In the genomic region with DNA sequence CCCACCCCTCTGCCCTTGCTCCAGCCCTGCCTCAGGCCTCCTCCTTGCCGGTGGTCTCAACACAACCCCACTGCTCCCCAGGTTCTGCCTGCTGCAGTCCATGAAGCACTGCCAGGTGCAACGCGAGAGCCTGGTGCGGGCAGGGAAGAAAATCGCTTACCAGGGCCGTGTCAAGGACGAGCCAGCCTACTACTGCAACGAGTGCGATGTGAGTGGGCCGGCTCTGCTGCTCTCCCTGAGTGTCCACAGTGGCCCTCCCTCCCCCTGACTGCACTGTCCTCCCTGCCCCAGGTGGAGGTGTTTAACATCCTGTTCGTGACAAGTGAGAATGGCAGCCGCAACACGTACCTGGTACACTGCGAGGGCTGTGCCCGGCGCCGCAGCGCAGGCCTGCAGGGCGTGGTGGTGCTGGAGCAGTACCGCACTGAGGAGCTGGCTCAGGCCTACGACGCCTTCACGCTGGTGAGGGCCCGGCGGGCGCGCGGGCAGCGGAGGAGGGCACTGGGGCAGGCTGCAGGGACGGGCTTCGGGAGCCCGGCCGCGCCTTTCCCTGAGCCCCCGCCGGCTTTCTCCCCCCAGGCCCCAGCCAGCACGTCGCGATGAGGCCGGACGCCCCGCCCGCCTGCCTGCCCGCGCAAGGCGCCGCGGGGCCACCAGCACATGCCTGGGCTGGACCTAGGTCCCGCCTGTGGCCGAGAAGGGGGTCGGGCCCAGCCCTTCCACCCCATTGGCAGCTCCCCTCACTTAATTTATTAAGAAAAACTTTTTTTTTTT, we compare ENCODE assay signal across 14 cellular contexts. TPM values are rescaled to one million over a fixed set of nuclear protein-coding genes. Genes with fewer than 3 reads are reported as not detected.
DNase-seq lines count a peak whose midpoint lies in the region; ATAC-seq, FAIRE-seq and TF ChIP-seq lines count a peak whose summit lies in the region.
"Had no signal": no experiment of that assay in that cellular context is flagged by ENCODE, and none has a peak within 500 bp of the region (broad histone marks: within the 10 kb centered on the region; RNA-seq: fewer than 3 reads in every experiment).

No MANE protein-coding gene starts in this region.

- H3K36me3 ChIP-seq in keratinocyte (ENCODE audit: control insufficient read depth in 2 of 2, extremely low read depth in 1 of 2, insufficient read depth in 2 of 2, low read length in 2 of 2) (peaks cover 28 to 37% of the 10 kb centered on the region in 2 experiments), spleen (peaks cover 3 to 81% (median 60%) of the 10 kb centered on the region in 6 donors)

- no peak overlapping the region for H3K27ac ChIP-seq in keratinocyte (ENCODE audit: control insufficient read depth, insufficient read depth, low read length)
- H3K27ac ChIP-seq in spleen = peak overlapping the region in 3 of 8 donors; percentile 38 to 67 (median 61)
- H3K27ac ChIP-seq: epithelial cell of prostate had no signal

- H3K27me3 ChIP-seq in keratinocyte (ENCODE audit: control insufficient read depth, extremely low read depth, insufficient read depth, low read length) (no peaks in the 10 kb centered on the region), spleen (replicated peaks in 1 of 7) (no peaks in the 10 kb centered on the region)
- H3K27me3 ChIP-seq: thyroid gland had no signal

- no peak for FAIRE-seq in keratinocyte (lab: Jason Lieb, UNC)

- no peak overlapping the region for H3K4me3 ChIP-seq in keratinocyte (ENCODE audit: control insufficient read depth in 2 of 3, extremely low read depth in 1 of 3, insufficient read depth in 2 of 3, low read depth in 1 of 3, low read length in 3 of 3)
- no peak overlapping the region for H3K4me3 ChIP-seq in spleen
- H3K4me3 ChIP-seq: thyroid gland had no signal

- peaks cover 19% of the 10 kb centered on the region for H3K79me2 ChIP-seq in keratinocyte (ENCODE audit: control insufficient read depth, insufficient read depth, low read length)

- H3K4me3 Mint-ChIP-seq in activated T-cell treated with anti-CD3 and anti-CD28 coated beads, Interleukin-2, amount 50 U/mL, for 24 hours = no peak overlapping the region
- no peak overlapping the region for H3K4me3 Mint-ChIP-seq in activated T-cell treated with anti-CD3 and anti-CD28 coated beads, Interleukin-2, amount 50 U/mL, for 72 hours
- H3K4me3 Mint-ChIP-seq in T-helper 17 cell = peak overlapping the region; percentile 39
- no peak overlapping the region for H3K4me3 Mint-ChIP-seq in activated T-helper 2 cell treated with anti-CD3 and anti-CD28 coated beads, Interferon-gamma antibody, Interleukin-2, Interleukin-4, amounts not matched to agents 10 μg/mL and 5 μg/mL and 100 μg/mL, durations not matched to agents 14 hours and 24 hours and 36 hours (ENCODE audit: low read depth)

- H3K4me1 ChIP-seq in keratinocyte (ENCODE audit: control insufficient read depth, extremely low read depth, insufficient read depth, low read length) (peaks cover 34% of the 10 kb centered on the region), spleen (peaks cover 30 to 92% (median 51%) of the 10 kb centered on the region in 6 donors)

- H3K9me3 Mint-ChIP-seq in activated T-cell treated with anti-CD3 and anti-CD28 coated beads, Interleukin-2, amount 50 U/mL, for 24 hours = no peaks in the 10 kb centered on the region
- H3K9me3 Mint-ChIP-seq in activated T-cell treated with anti-CD3 and anti-CD28 coated beads, Interleukin-2, amount 50 U/mL, for 72 hours = no peaks in the 10 kb centered on the region
- no peaks in the 10 kb centered on the region for H3K9me3 Mint-ChIP-seq in activated T-helper 2 cell treated with anti-CD3 and anti-CD28 coated beads, Interferon-gamma antibody, Interleukin-2, Interleukin-4, amounts not matched to agents 10 μg/mL and 5 μg/mL and 100 μg/mL, durations not matched to agents 14 hours and 24 hours and 36 hours
- H3K9me3 Mint-ChIP-seq: activated naive CD4-positive, alpha-beta T cell treated with anti-CD3 and anti-CD28 coated beads, Interleukin-2, amount 50 U/mL, for 72 hours had no signal

- dilution Hi-C loops in keratinocyte (cut with MboI; ENCODE audit: extremely low pct_ligation_motif_present, low sequenced_read_pairs) = no loop called here

- WGBS in spleen, 5 donors = 89 to 94% (median 91%) methylated on average over 31 to 51 of the region's 51 CpGs

- TF ChIP-seq CTCF in keratinocyte (optimal IDR thresholded peaks at IDR 0.05 in 1 of 3, IDR thresholded peaks at IDR 0.05 in 1 of 3, conservative IDR thresholded peaks at IDR 0.05 in 1 of 3; ENCODE audit: extremely low read depth in 1 of 3, insufficient read depth in 2 of 3, low read length in 3 of 3) (peak in 1 of 3 experiments; percentile 10), spleen (IDR thresholded peaks at IDR 0.05 in 8 of 11, conservative IDR thresholded peaks at IDR 0.05 in 3 of 11) (peak in 1 of 11 experiments; percentile 7)

- H3K27ac Mint-ChIP-seq in activated T-cell treated with anti-CD3 and anti-CD28 coated beads, Interleukin-2, amount 50 U/mL, for 24 hours = peak overlapping the region; percentile 81
- no peak overlapping the region for H3K27ac Mint-ChIP-seq in activated T-cell treated with anti-CD3 and anti-CD28 coated beads, Interleukin-2, amount 50 U/mL, for 72 hours
- peak overlapping the region; percentile 81 for H3K27ac Mint-ChIP-seq in T-helper 17 cell
- no peak overlapping the region for H3K27ac Mint-ChIP-seq in activated T-helper 2 cell treated with anti-CD3 and anti-CD28 coated beads, Interferon-gamma antibody, Interleukin-2, Interleukin-4, amounts not matched to agents 10 μg/mL and 5 μg/mL and 100 μg/mL, durations not matched to agents 14 hours and 24 hours and 36 hours

- no peak overlapping the region for H3K4me2 ChIP-seq in keratinocyte (ENCODE audit: control insufficient read depth, extremely low read depth, insufficient read depth, low read depth, low read length)

- H3K9me3 ChIP-seq in T-helper 17 cell (ENCODE audit: control insufficient read depth, low read length, poor library complexity, severe bottlenecking) (no peaks in the 10 kb centered on the region), keratinocyte (ENCODE audit: control insufficient read depth, low read depth, low read length) (no peaks in the 10 kb centered on the region), spleen (no peaks in the 10 kb centered on the region)
- H3K9me3 ChIP-seq: thyroid gland had no signal

- H4K20me1 ChIP-seq in keratinocyte (ENCODE audit: control insufficient read depth, extremely low read depth, insufficient read depth, low read length) = peaks cover 8% of the 10 kb centered on the region

- no peaks in the 10 kb centered on the region for H3K27me3 Mint-ChIP-seq in activated T-cell treated with anti-CD3 and anti-CD28 coated beads, Interleukin-2, amount 50 U/mL, for 24 hours
- no peaks in the 10 kb centered on the region for H3K27me3 Mint-ChIP-seq in activated T-cell treated with anti-CD3 and anti-CD28 coated beads, Interleukin-2, amount 50 U/mL, for 72 hours (ENCODE audit: low read depth)
- no peaks in the 10 kb centered on the region for H3K27me3 Mint-ChIP-seq in T-helper 17 cell
- no peaks in the 10 kb centered on the region for H3K27me3 Mint-ChIP-seq in activated T-helper 2 cell treated with anti-CD3 and anti-CD28 coated beads, Interferon-gamma antibody, Interleukin-2, Interleukin-4, amounts not matched to agents 10 μg/mL and 5 μg/mL and 100 μg/mL, durations not matched to agents 14 hours and 24 hours and 36 hours (ENCODE audit: low read depth)

- peaks cover 62% of the 10 kb centered on the region for H3K4me1 Mint-ChIP-seq in activated T-cell treated with anti-CD3 and anti-CD28 coated beads, Interleukin-2, amount 50 U/mL, for 24 hours (ENCODE audit: low read depth)
- peaks cover 32% of the 10 kb centered on the region for H3K4me1 Mint-ChIP-seq in activated T-cell treated with anti-CD3 and anti-CD28 coated beads, Interleukin-2, amount 50 U/mL, for 72 hours (ENCODE audit: low read depth)
- H3K4me1 Mint-ChIP-seq in T-helper 17 cell = peaks cover 13% of the 10 kb centered on the region
- peaks cover 30% of the 10 kb centered on the region for H3K4me1 Mint-ChIP-seq in activated T-helper 2 cell treated with anti-CD3 and anti-CD28 coated beads, Interferon-gamma antibody, Interleukin-2, Interleukin-4, amounts not matched to agents 10 μg/mL and 5 μg/mL and 100 μg/mL, durations not matched to agents 14 hours and 24 hours and 36 hours (ENCODE audit: low read depth)

- intact Hi-C loops in spleen (cut with DNase I; ENCODE audit: low total_unique reads) = no loop called here
- intact Hi-C loops in activated T-helper 2 cell treated with anti-CD3 and anti-CD28 coated beads, Interferon-gamma antibody, Interleukin-2, Interleukin-4, amounts not matched to agents 10 μg/mL and 5 μg/mL and 100 μg/mL, durations not matched to agents 14 hours and 24 hours and 36 hours (cut with micrococcal nuclease) = loop anchor here (10.0 kb wide), 1 partner anchor 202 kb away; no protein-coding TSS in a partner anchor

- no peak for DNase-seq in activated T-cell treated with anti-CD3 and anti-CD28 coated beads, Interleukin-2, amount 50 U/mL, for 24 hours
- DNase-seq in activated T-cell treated with anti-CD3 and anti-CD28 coated beads, Interleukin-2, amount 50 U/mL, for 72 hours = no peak
- DNase-seq in T-helper 17 cell (no peak), keratinocyte (ENCODE audit: low read depth, low spot score) (no peak), spleen (peak; percentile 85), COLO668 (lab: John Stamatoyannopoulos, UW; ENCODE audit: unreplicated experiment) (no peak)
- no peak for DNase-seq in activated T-helper 2 cell treated with anti-CD3 and anti-CD28 coated beads, Interferon-gamma antibody, Interleukin-2, Interleukin-4, amounts not matched to agents 10 μg/mL and 5 μg/mL and 100 μg/mL, durations not matched to agents 14 hours and 24 hours and 36 hours (ENCODE audit: low spot score)
- DNase-seq: DMS 273 treated with DMSO at 0.1 percent for 48 hours, NCI-H446 treated with DMSO at 0.1 percent for 48 hours, occipital lobe, thyroid gland had no signal

- no peak for ATAC-seq in activated T-cell treated with anti-CD3 and anti-CD28 coated beads, Interleukin-2, amount 50 U/mL, for 72 hours (replicated peaks in 1 of 2)
- ATAC-seq in T-helper 17 cell = no peak
- no peak for ATAC-seq in GM21717 (IDR thresholded peaks at IDR 0.05; ENCODE audit: unreplicated experiment)
- ATAC-seq: activated naive CD4-positive, alpha-beta T cell treated with anti-CD3 and anti-CD28 coated beads, Interleukin-2, amount 50 U/mL, for 72 hours had no signal

- no peaks in the 10 kb centered on the region for H3K9me1 ChIP-seq in keratinocyte (ENCODE audit: control insufficient read depth, extremely low read depth, insufficient read depth, low read length)

- H3K9ac ChIP-seq in keratinocyte (ENCODE audit: control insufficient read depth, extremely low read depth, insufficient read depth, low read length) = peak overlapping the region; percentile 50

- H2AFZ ChIP-seq in keratinocyte (ENCODE audit: control insufficient read depth, low read length) = no peak overlapping the region

- no peak for TF ChIP-seq POLR2A in spleen (IDR thresholded peaks at IDR 0.05)

- peaks cover 56% of the 10 kb centered on the region for H3K36me3 Mint-ChIP-seq in activated T-cell treated with anti-CD3 and anti-CD28 coated beads, Interleukin-2, amount 50 U/mL, for 24 hours (ENCODE audit: low read depth)
- H3K36me3 Mint-ChIP-seq in activated T-cell treated with anti-CD3 and anti-CD28 coated beads, Interleukin-2, amount 50 U/mL, for 72 hours (ENCODE audit: insufficient read depth in 2 of 2) = peaks cover 2 to 13% of the 10 kb centered on the region in 2 donors
- H3K36me3 Mint-ChIP-seq in T-helper 17 cell (ENCODE audit: low read depth) = no peaks in the 10 kb centered on the region
- H3K36me3 Mint-ChIP-seq in activated T-helper 2 cell treated with anti-CD3 and anti-CD28 coated beads, Interferon-gamma antibody, Interleukin-2, Interleukin-4, amounts not matched to agents 10 μg/mL and 5 μg/mL and 100 μg/mL, durations not matched to agents 14 hours and 24 hours and 36 hours (ENCODE audit: low read depth) = peaks cover 49% of the 10 kb centered on the region

RNA-seq across cellular contexts. Expression of a gene that starts 1.8 kb away (rescaled TPM):
- 1 to 10 TPM; 5.2 to 5.3 TPM for total RNA-seq in activated T-cell treated with anti-CD3 and anti-CD28 coated beads, Interleukin-2, amount 50 U/mL, for 72 hours
- total RNA-seq in T-helper 17 cell (10 to 100 TPM; 31.0 to 31.3 TPM), spleen (10 to 100 TPM in 5 of 7 donors, 1 to 10 TPM in 2; 5.2 to 31.8 (median 18.0) TPM)
- polyA plus RNA-seq in keratinocyte (0.14 to 0.45 TPM (median 0.24 TPM) in 3 replicates), spleen (10 to 100 TPM in 1 of 3 donors, 1 to 10 TPM in 2; 5.5 to 26.2 (median 9.5) TPM)
- polyA plus RNA-seq in keratinocyte (2011; ENCODE audit: low read depth) = not detected
- polyA plus RNA-seq in keratinocyte (2011; cell fraction: cytosol; rRNA removed) = 0.09 and 0.16 TPM in 2 replicates
- 2.1 and 3.6 TPM in 2 replicates for polyA plus RNA-seq in keratinocyte (2011; cell fraction: nucleus; rRNA removed)
- 0.36 and 1.5 TPM in 2 replicates for polyA plus RNA-seq in keratinocyte (2012; ENCODE audit: low replicate concordance)
- polyA minus RNA-seq in keratinocyte = not detected in 3 replicates
- not detected for polyA minus RNA-seq in keratinocyte (2011; cell fraction: cytosol; rRNA and poly(A)+ RNA removed)
- polyA minus RNA-seq in keratinocyte (2011; cell fraction: nucleus; rRNA and poly(A)+ RNA removed) = 2.6 TPM in 1 of 2 replicates, not detected in the other
- 4.1 and 6.1 TPM in 2 replicates for total RNA-seq in activated T-helper 2 cell treated with anti-CD3 and anti-CD28 coated beads, Interferon-gamma antibody, Interleukin-2, Interleukin-4, amounts not matched to agents 10 μg/mL and 5 μg/mL and 100 μg/mL, durations not matched to agents 14 hours and 24 hours and 36 hours

RNA-seq across cellular contexts. Expression of a gene that starts 4.3 kb away (rescaled TPM):
- total RNA-seq in activated T-cell treated with anti-CD3 and anti-CD28 coated beads, Interleukin-2, amount 50 U/mL, for 72 hours = 10 to 100 TPM; 42.7 to 43.5 TPM
- 10 to 100 TPM; 26.8 to 30.3 TPM for total RNA-seq in T-helper 17 cell
- 41.0 to 130 TPM (median 70.9 TPM) in 3 replicates for polyA plus RNA-seq in keratinocyte
- polyA plus RNA-seq in keratinocyte (2011; ENCODE audit: low read depth) = 31.0 TPM
- 30.0 and 56.4 TPM in 2 replicates for polyA plus RNA-seq in keratinocyte (2011; cell fraction: cytosol; rRNA removed)
- 21.9 and 22.5 TPM in 2 replicates for polyA plus RNA-seq in keratinocyte (2011; cell fraction: nucleus; rRNA removed)
- 51.7 and 115 TPM in 2 replicates for polyA plus RNA-seq in keratinocyte (2012; ENCODE audit: low replicate concordance)
- 11.5 to 53.1 TPM (median 28.6 TPM) in 3 replicates for polyA minus RNA-seq in keratinocyte
- polyA minus RNA-seq in keratinocyte (2011; cell fraction: cytosol; rRNA and poly(A)+ RNA removed) = 221 TPM
- 8.3 and 23.7 TPM in 2 replicates for polyA minus RNA-seq in keratinocyte (2011; cell fraction: nucleus; rRNA and poly(A)+ RNA removed)
- 100 to 1,000 TPM in 1 of 7 donors, 10 to 100 TPM in 6; 51.0 to 111 (median 56.9) TPM for total RNA-seq in spleen
- 100 to 1,000 TPM; 119 to 185 (median 182) TPM for polyA plus RNA-seq in spleen
- total RNA-seq in activated T-helper 2 cell treated with anti-CD3 and anti-CD28 coated beads, Interferon-gamma antibody, Interleukin-2, Interleukin-4, amounts not matched to agents 10 μg/mL and 5 μg/mL and 100 μg/mL, durations not matched to agents 14 hours and 24 hours and 36 hours = 52.6 and 53.0 TPM in 2 replicates

RNA-seq across cellular contexts. Expression of a gene that starts 4.7 kb away (rescaled TPM):
- 10 to 100 TPM in 1 of 2 donors, 1 to 10 TPM in 1; 6.7 to 10.2 TPM for total RNA-seq in activated T-cell treated with anti-CD3 and anti-CD28 coated beads, Interleukin-2, amount 50 U/mL, for 72 hours
- total RNA-seq in T-helper 17 cell (10 to 100 TPM in 1 of 2 donors, 1 to 10 TPM in 1; 9.3 to 14.9 TPM), spleen (10 to 100 TPM in 1 of 7 donors, 1 to 10 TPM in 6; 4.1 to 13.2 (median 5.9) TPM)
- polyA plus RNA-seq in keratinocyte (9.0 to 14.8 TPM (median 12.4 TPM) in 3 replicates), spleen (1 to 10 TPM; 2.1 to 3.8 (median 2.9) TPM)
- 3.5 TPM for polyA plus RNA-seq in keratinocyte (2011; ENCODE audit: low read depth)
- 7.8 and 10.9 TPM in 2 replicates for polyA plus RNA-seq in keratinocyte (2011; cell fraction: cytosol; rRNA removed)
- polyA plus RNA-seq in keratinocyte (2011; cell fraction: nucleus; rRNA removed) = 15.4 and 19.2 TPM in 2 replicates
- polyA plus RNA-seq in keratinocyte (2012; ENCODE audit: low replicate concordance) = 6.5 and 9.8 TPM in 2 replicates
- 6.2 to 12.7 TPM (median 6.7 TPM) in 3 replicates for polyA minus RNA-seq in keratinocyte
- 9.8 TPM for polyA minus RNA-seq in keratinocyte (2011; cell fraction: cytosol; rRNA and poly(A)+ RNA removed)
- polyA minus RNA-seq in keratinocyte (2011; cell fraction: nucleus; rRNA and poly(A)+ RNA removed) = 5.5 and 9.0 TPM in 2 replicates
- 8.8 and 10.5 TPM in 2 replicates for total RNA-seq in activated T-helper 2 cell treated with anti-CD3 and anti-CD28 coated beads, Interferon-gamma antibody, Interleukin-2, Interleukin-4, amounts not matched to agents 10 μg/mL and 5 μg/mL and 100 μg/mL, durations not matched to agents 14 hours and 24 hours and 36 hours

RNA-seq across cellular contexts. Expression of a gene that starts 19.1 kb away (rescaled TPM):
- total RNA-seq in activated T-cell treated with anti-CD3 and anti-CD28 coated beads, Interleukin-2, amount 50 U/mL, for 72 hours = 10 to 100 TPM; 73.7 to 83.5 TPM
- total RNA-seq in T-helper 17 cell (100 to 1,000 TPM; 207 to 231 TPM), spleen (100 to 1,000 TPM in 1 of 7 donors, 10 to 100 TPM in 6; 22.3 to 110 (median 60.8) TPM)
- polyA plus RNA-seq in keratinocyte (1.0 to 1.6 TPM (median 1.4 TPM) in 3 replicates), spleen (10 to 100 TPM in 1 of 3 donors, 1 to 10 TPM in 2; 2.9 to 11.7 (median 4.0) TPM)
- 8.2 TPM for polyA plus RNA-seq in keratinocyte (2011; ENCODE audit: low read depth)
- 1.0 and 1.6 TPM in 2 replicates for polyA plus RNA-seq in keratinocyte (2011; cell fraction: cytosol; rRNA removed)
- polyA plus RNA-seq in keratinocyte (2011; cell fraction: nucleus; rRNA removed) = 11.7 and 18.0 TPM in 2 replicates
- polyA plus RNA-seq in keratinocyte (2012; ENCODE audit: low replicate concordance) = 9.1 and 12.5 TPM in 2 replicates
- polyA minus RNA-seq in keratinocyte = 2.3 to 8.4 TPM (median 5.9 TPM) in 3 replicates
- 4.0 TPM for polyA minus RNA-seq in keratinocyte (2011; cell fraction: cytosol; rRNA and poly(A)+ RNA removed)
- polyA minus RNA-seq in keratinocyte (2011; cell fraction: nucleus; rRNA and poly(A)+ RNA removed) = 18.1 and 23.6 TPM in 2 replicates
- 96.0 and 99.6 TPM in 2 replicates for total RNA-seq in activated T-helper 2 cell treated with anti-CD3 and anti-CD28 coated beads, Interferon-gamma antibody, Interleukin-2, Interleukin-4, amounts not matched to agents 10 μg/mL and 5 μg/mL and 100 μg/mL, durations not matched to agents 14 hours and 24 hours and 36 hours

RNA-seq across cellular contexts. Expression of a gene that starts 35.5 kb away (rescaled TPM):
- total RNA-seq in activated T-cell treated with anti-CD3 and anti-CD28 coated beads, Interleukin-2, amount 50 U/mL, for 72 hours = 100 to 1,000 TPM; 133 to 140 TPM
- total RNA-seq in T-helper 17 cell (100 to 1,000 TPM; 219 TPM), spleen (100 to 1,000 TPM in 2 of 7 donors, 10 to 100 TPM in 5; 60.9 to 117 (median 83.6) TPM)
- polyA plus RNA-seq in keratinocyte (27.8 to 30.1 TPM (median 28.1 TPM) in 3 replicates), spleen (10 to 100 TPM; 37.0 to 84.3 (median 71.8) TPM)
- polyA plus RNA-seq in keratinocyte (2011; ENCODE audit: low read depth) = 19.1 TPM
- polyA plus RNA-seq in keratinocyte (2011; cell fraction: cytosol; rRNA removed) = 21.7 and 36.9 TPM in 2 replicates
- 110 and 113 TPM in 2 replicates for polyA plus RNA-seq in keratinocyte (2011; cell fraction: nucleus; rRNA removed)
- polyA plus RNA-seq in keratinocyte (2012; ENCODE audit: low replicate concordance) = 21.0 and 81.2 TPM in 2 replicates
- polyA minus RNA-seq in keratinocyte = 51.0 to 122 TPM (median 65.2 TPM) in 3 replicates
- 83.5 TPM for polyA minus RNA-seq in keratinocyte (2011; cell fraction: cytosol; rRNA and poly(A)+ RNA removed)
- 50.3 and 60.0 TPM in 2 replicates for polyA minus RNA-seq in keratinocyte (2011; cell fraction: nucleus; rRNA and poly(A)+ RNA removed)
- 158 and 164 TPM in 2 replicates for total RNA-seq in activated T-helper 2 cell treated with anti-CD3 and anti-CD28 coated beads, Interferon-gamma antibody, Interleukin-2, Interleukin-4, amounts not matched to agents 10 μg/mL and 5 μg/mL and 100 μg/mL, durations not matched to agents 14 hours and 24 hours and 36 hours

Comparison
In these comparisons a context has a peak if more than half of its experiments do, and no peak if none do; other contexts are left out.
1. H3K27ac Mint-ChIP-seq: peak in activated T-cell treated with anti-CD3 and anti-CD28 coated beads, Interleukin-2, amount 50 U/mL, for 24 hours (single experiment) and T-helper 17 cell (single experiment); none in activated T-cell treated with anti-CD3 and anti-CD28 coated beads, Interleukin-2, amount 50 U/mL, for 72 hours (single experiment) and activated T-helper 2 cell treated with anti-CD3 and anti-CD28 coated beads, Interferon-gamma antibody, Interleukin-2, Interleukin-4, amounts not matched to agents 10 μg/mL and 5 μg/mL and 100 μg/mL, durations not matched to agents 14 hours and 24 hours and 36 hours (single experiment).